In genomic region chr9:114016629-114017423, GRCh38 we compare ENCODE assay signal across 1 cellular context.
TF ChIP-seq lines count a peak whose summit lies in the region.

No MANE protein-coding gene starts in this region.

TF ChIP-seq in H1, 55 proteins besides CTCF, POLR2A, EP300 and RAD21:
- no peak for TF ChIP-seq EGR1 (IDR thresholded peaks at IDR 0.05; ENCODE audit: borderline replicate concordance, low read depth, low read length)
- TF ChIP-seq CHD1 (IDR thresholded peaks at IDR 0.05; ENCODE audit: low read depth, low read length), result no peak
